ENCODE assay signal across 1 cellular context in genomic region chr18:63936156-63936931, GRCh38.
A peak's percentile ranks its signal among the peaks of the same experiment; 100 is the strongest.
TF ChIP-seq lines count a peak whose summit lies in the region.

No MANE protein-coding gene starts in this region.

TF ChIP-seq in HepG2, 621 proteins besides CTCF, POLR2A, EP300 and RAD21 (continued from another document and continues in another):
- TF ChIP-seq, protein P1, sequence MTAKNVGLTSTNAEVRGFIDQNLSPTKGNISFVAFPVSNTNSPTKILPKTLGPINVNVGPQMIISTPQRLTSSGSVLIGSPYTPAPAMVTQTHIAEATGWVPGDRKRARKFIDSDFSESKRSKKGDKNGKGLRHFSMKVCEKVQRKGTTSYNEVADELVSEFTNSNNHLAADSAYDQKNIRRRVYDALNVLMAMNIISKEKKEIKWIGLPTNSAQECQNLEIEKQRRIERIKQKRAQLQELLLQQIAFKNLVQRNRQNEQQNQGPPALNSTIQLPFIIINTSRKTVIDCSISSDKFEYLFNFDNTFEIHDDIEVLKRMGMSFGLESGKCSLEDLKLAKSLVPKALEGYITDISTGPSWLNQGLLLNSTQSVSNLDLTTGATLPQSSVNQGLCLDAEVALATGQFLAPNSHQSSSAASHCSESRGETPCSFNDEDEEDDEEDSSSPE (CRISPR knock-in tag; IDR thresholded peaks at IDR 0.05), result no peak
- TF ChIP-seq ETV5 (CRISPR knock-in tag; IDR thresholded peaks at IDR 0.05; ENCODE audit: borderline replicate concordance) (peak; percentile 19; the same call in 1 of the 2 replicates), FOSL1 (CRISPR knock-in tag; IDR thresholded peaks at IDR 0.05; ENCODE audit: borderline replicate concordance) (no peak), FOXK2 (IDR thresholded peaks at IDR 0.05) (no peak), ELF3 (CRISPR knock-in tag; IDR thresholded peaks at IDR 0.05) (peak; percentile 62), HDAC6 (IDR thresholded peaks at IDR 0.05; ENCODE audit: low read depth, low read length) (no peak), TP53 (CRISPR knock-in tag; conservative IDR thresholded peaks at IDR 0.05) (no peak), ZNF431 (CRISPR knock-in tag; IDR thresholded peaks at IDR 0.05; ENCODE audit: borderline replicate concordance, low read depth) (no peak), ZSCAN31 (CRISPR knock-in tag; IDR thresholded peaks at IDR 0.05; ENCODE audit: low read depth) (no peak), SRY (CRISPR knock-in tag; IDR thresholded peaks at IDR 0.05) (no peak), ZNF329 (CRISPR knock-in tag; IDR thresholded peaks at IDR 0.05; ENCODE audit: low read depth) (no peak), PHF5A (CRISPR knock-in tag; IDR thresholded peaks at IDR 0.05; ENCODE audit: low read depth, unreplicated experiment) (no peak), AKAP8 (CRISPR knock-in tag; IDR thresholded peaks at IDR 0.05) (no peak), HNRNPLL (IDR thresholded peaks at IDR 0.05; ENCODE audit: low read depth, low read length, poor library complexity, severe bottlenecking) (peak; percentile 40), RXRA (CRISPR knock-in tag; IDR thresholded peaks at IDR 0.05) (no peak), KDM2A (CRISPR knock-in tag; IDR thresholded peaks at IDR 0.05; ENCODE audit: borderline replicate concordance, low read depth) (peak; percentile 79; the same call in 1 of the 2 replicates), ZNF512 (CRISPR knock-in tag; IDR thresholded peaks at IDR 0.05) (no peak), GABPB1 (CRISPR knock-in tag; IDR thresholded peaks at IDR 0.05) (peak; percentile 80), KLF15 (CRISPR knock-in tag; IDR thresholded peaks at IDR 0.05; ENCODE audit: borderline replicate concordance) (no peak), GABPA (IDR thresholded peaks at IDR 0.05; ENCODE audit: low read depth, low read length) (peak; percentile 27; the same call in 1 of the 2 replicates), GABPA (CRISPR knock-in tag; IDR thresholded peaks at IDR 0.05; ENCODE audit: low read depth) (peak; percentile 47; the same call in 1 of the 2 replicates), AFF4 (CRISPR knock-in tag; IDR thresholded peaks at IDR 0.05) (no peak), SMC3 (IDR thresholded peaks at IDR 0.05; ENCODE audit: low read length) (peak; percentile 34; the same call in 1 of the 2 replicates), EED (CRISPR knock-in tag; IDR thresholded peaks at IDR 0.05) (0 out of 2 replicates have a peak, but pooled peaks have one; percentile 9), ZNF12 (CRISPR knock-in tag; IDR thresholded peaks at IDR 0.05) (no peak), JDP2 (CRISPR knock-in tag; IDR thresholded peaks at IDR 0.05; ENCODE audit: borderline replicate concordance) (no peak), HNF4G (IDR thresholded peaks at IDR 0.05; ENCODE audit: borderline replicate concordance, low read depth, low read length) (no peak), HNF4G (CRISPR knock-in tag; IDR thresholded peaks at IDR 0.05; ENCODE audit: borderline replicate concordance, low read depth) (no peak), ZKSCAN1 (IDR thresholded peaks at IDR 0.05; ENCODE audit: low read length) (no peak), ATF7 (IDR thresholded peaks at IDR 0.05) (no peak), ATF7 (CRISPR knock-in tag; IDR thresholded peaks at IDR 0.05) (no peak), KDM6A (CRISPR knock-in tag; IDR thresholded peaks at IDR 0.05; ENCODE audit: low read depth) (no peak), ZNF691 (CRISPR knock-in tag; IDR thresholded peaks at IDR 0.05; ENCODE audit: borderline replicate concordance, low read depth) (no peak), PLRG1 (conservative IDR thresholded peaks at IDR 0.05) (no peak), SKI (IDR thresholded peaks at IDR 0.05; ENCODE audit: partially characterized antibody) (no peak), JUND (CRISPR knock-in tag; IDR thresholded peaks at IDR 0.05) (no peak), ZBTB33 (CRISPR knock-in tag; IDR thresholded peaks at IDR 0.05) (no peak), IKZF1 (IDR thresholded peaks at IDR 0.05) (no peak), ZNF124 (CRISPR knock-in tag; IDR thresholded peaks at IDR 0.05) (no peak), NFYB (CRISPR knock-in tag; IDR thresholded peaks at IDR 0.05) (no peak), SOX6 (IDR thresholded peaks at IDR 0.05) (no peak), SOX6 (CRISPR knock-in tag; IDR thresholded peaks at IDR 0.05) (peak; percentile 13; the same call in 1 of the 2 replicates), FUBP1 (CRISPR knock-in tag; IDR thresholded peaks at IDR 0.05; ENCODE audit: borderline replicate concordance) (no peak), ZNF207 (IDR thresholded peaks at IDR 0.05; ENCODE audit: borderline replicate concordance) (no peak), SETDB1 (CRISPR knock-in tag; IDR thresholded peaks at IDR 0.05; ENCODE audit: borderline replicate concordance) (no peak), ZSCAN9 (CRISPR knock-in tag; IDR thresholded peaks at IDR 0.05; ENCODE audit: borderline replicate concordance) (no peak), NR0B2 (CRISPR knock-in tag; IDR thresholded peaks at IDR 0.05) (no peak)
- TF ChIP-seq, protein P2, sequence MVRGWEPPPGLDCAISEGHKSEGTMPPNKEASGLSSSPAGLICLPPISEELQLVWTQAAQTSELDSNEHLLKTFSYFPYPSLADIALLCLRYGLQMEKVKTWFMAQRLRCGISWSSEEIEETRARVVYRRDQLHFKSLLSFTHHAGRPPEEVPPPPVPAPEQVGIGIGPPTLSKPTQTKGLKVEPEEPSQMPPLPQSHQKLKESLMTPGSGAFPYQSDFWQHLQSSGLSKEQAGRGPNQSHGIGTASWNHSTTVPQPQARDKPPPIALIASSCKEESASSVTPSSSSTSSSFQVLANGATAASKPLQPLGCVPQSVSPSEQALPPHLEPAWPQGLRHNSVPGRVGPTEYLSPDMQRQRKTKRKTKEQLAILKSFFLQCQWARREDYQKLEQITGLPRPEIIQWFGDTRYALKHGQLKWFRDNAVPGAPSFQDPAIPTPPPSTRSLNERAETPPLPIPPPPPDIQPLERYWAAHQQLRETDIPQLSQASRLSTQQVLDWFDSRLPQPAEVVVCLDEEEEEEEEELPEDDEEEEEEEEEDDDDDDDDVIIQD (CRISPR knock-in tag; IDR thresholded peaks at IDR 0.05; ENCODE audit: low read depth), result no peak
- TF ChIP-seq, protein P3, sequence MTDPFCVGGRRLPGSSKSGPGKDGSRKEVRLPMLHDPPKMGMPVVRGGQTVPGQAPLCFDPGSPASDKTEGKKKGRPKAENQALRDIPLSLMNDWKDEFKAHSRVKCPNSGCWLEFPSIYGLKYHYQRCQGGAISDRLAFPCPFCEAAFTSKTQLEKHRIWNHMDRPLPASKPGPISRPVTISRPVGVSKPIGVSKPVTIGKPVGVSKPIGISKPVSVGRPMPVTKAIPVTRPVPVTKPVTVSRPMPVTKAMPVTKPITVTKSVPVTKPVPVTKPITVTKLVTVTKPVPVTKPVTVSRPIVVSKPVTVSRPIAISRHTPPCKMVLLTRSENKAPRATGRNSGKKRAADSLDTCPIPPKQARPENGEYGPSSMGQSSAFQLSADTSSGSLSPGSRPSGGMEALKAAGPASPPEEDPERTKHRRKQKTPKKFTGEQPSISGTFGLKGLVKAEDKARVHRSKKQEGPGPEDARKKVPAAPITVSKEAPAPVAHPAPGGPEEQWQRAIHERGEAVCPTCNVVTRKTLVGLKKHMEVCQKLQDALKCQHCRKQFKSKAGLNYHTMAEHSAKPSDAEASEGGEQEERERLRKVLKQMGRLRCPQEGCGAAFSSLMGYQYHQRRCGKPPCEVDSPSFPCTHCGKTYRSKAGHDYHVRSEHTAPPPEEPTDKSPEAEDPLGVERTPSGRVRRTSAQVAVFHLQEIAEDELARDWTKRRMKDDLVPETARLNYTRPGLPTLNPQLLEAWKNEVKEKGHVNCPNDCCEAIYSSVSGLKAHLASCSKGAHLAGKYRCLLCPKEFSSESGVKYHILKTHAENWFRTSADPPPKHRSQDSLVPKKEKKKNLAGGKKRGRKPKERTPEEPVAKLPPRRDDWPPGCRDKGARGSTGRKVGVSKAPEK (CRISPR knock-in tag; IDR thresholded peaks at IDR 0.05; ENCODE audit: borderline replicate concordance), result no peak
- TF ChIP-seq, protein P4, sequence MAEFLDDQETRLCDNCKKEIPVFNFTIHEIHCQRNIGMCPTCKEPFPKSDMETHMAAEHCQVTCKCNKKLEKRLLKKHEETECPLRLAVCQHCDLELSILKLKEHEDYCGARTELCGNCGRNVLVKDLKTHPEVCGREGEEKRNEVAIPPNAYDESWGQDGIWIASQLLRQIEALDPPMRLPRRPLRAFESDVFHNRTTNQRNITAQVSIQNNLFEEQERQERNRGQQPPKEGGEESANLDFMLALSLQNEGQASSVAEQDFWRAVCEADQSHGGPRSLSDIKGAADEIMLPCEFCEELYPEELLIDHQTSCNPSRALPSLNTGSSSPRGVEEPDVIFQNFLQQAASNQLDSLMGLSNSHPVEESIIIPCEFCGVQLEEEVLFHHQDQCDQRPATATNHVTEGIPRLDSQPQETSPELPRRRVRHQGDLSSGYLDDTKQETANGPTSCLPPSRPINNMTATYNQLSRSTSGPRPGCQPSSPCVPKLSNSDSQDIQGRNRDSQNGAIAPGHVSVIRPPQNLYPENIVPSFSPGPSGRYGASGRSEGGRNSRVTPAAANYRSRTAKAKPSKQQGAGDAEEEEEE (CRISPR knock-in tag; IDR thresholded peaks at IDR 0.05; ENCODE audit: borderline replicate concordance), result no peak
